8 cellular contexts compared by ENCODE assay signal in genomic region chr6:53437557-53438202, GRCh38.
DNase-seq lines count a peak whose midpoint lies in the region; ATAC-seq, FAIRE-seq and TF ChIP-seq lines count a peak whose summit lies in the region.

No MANE protein-coding gene starts in this region.

- ATAC-seq in GM19463 (IDR thresholded peaks at IDR 0.05; ENCODE audit: unreplicated experiment): peak; percentile 67
- no peak for ATAC-seq in HG03097 (IDR thresholded peaks at IDR 0.05; ENCODE audit: low FRiP score, unreplicated experiment)

- no peak overlapping the region for H3K4me3 Mint-ChIP-seq in neural crest cell

- H3K9me3 Mint-ChIP-seq in neural crest cell: no peaks in the 10 kb centered on the region

- H3K27me3 Mint-ChIP-seq in neural crest cell (ENCODE audit: low read depth): no peaks in the 10 kb centered on the region

- TF ChIP-seq CTCF in fibroblast of mammary gland (conservative IDR thresholded peaks at IDR 0.05; ENCODE audit: control insufficient read depth, insufficient read depth, low read depth, low read length) (peak; percentile 72), neural crest cell (conservative IDR thresholded peaks at IDR 0.05) (peak; percentile 72)

- H3K4me3 ChIP-seq in fibroblast of mammary gland (ENCODE audit: control insufficient read depth, low read depth, low read length): no peak overlapping the region

- H3K4me1 Mint-ChIP-seq in neural crest cell: peaks cover 37% of the 10 kb centered on the region

- FAIRE-seq in TTC549 (lab: Jason Lieb, UNC): peak; percentile 55

- DNase-seq in DMS153 treated with DMSO at 0.1 percent for 48 hours (lab: John Stamatoyannopoulos, UW; ENCODE audit: unreplicated experiment) (peak; percentile 23), NCI-H1105 treated with DMSO at 0.1 percent for 48 hours (lab: John Stamatoyannopoulos, UW) (peak; percentile 15), fibroblast of mammary gland (ENCODE audit: low read depth) (peak; percentile 89), neural crest cell (ENCODE audit: low read depth, low spot score) (peak; percentile 9)
- DNase-seq in stimulated activated naive CD4-positive, alpha-beta T cell treated with Interleukin-2 at 50 U/mL for 16 hours (lab: John Stamatoyannopoulos, UW): no peak

- no peaks in the 10 kb centered on the region for H3K36me3 Mint-ChIP-seq in neural crest cell (ENCODE audit: low read depth)

- H3K27ac Mint-ChIP-seq in neural crest cell (ENCODE audit: unreplicated experiment): peak overlapping the region; percentile 16
